Comparison of ENCODE assay signal across 9 cellular contexts in genomic region chr11:27468209-27468608, GRCh38. TPM values are rescaled to one million over a fixed set of nuclear protein-coding genes. Genes with fewer than 3 reads are reported as not detected.
DNase-seq lines count a peak whose midpoint lies in the region; ATAC-seq and TF ChIP-seq lines count a peak whose summit lies in the region.
"Had no signal": no experiment of that assay in that cellular context is flagged by ENCODE, and none has a peak within 500 bp of the region (broad histone marks: within the 10 kb centered on the region; RNA-seq: fewer than 3 reads in every experiment).

No MANE protein-coding gene starts in this region.

- ATAC-seq in HG02571 (IDR thresholded peaks at IDR 0.05; ENCODE audit: unreplicated experiment), result no peak
- ATAC-seq: HCT116 had no signal

- H3K9ac ChIP-seq in mucosa of rectum (ENCODE audit: low read depth in 1 of 2, low read length in 2 of 2) (peak overlapping the region in 1 of 2 donors; percentile 16), Karpas-422 (ENCODE audit: low read length) (no peak overlapping the region)

- no peak overlapping the region for H2AFZ ChIP-seq in Karpas-422 (ENCODE audit: low read length)

- H3K79me2 ChIP-seq in Karpas-422 (ENCODE audit: low read length), result no peaks in the 10 kb centered on the region

- DNase-seq in CD14-positive monocyte (ENCODE audit: low spot score) (no peak), MV-4-11 (lab: John Stamatoyannopoulos, UW) (peak; percentile 57), medulla oblongata (ENCODE audit: extremely low spot score) (no peak), Karpas-422 (no peak), hypothalamus (lab: John Stamatoyannopoulos, UW) (no peak)

- intact Hi-C loops in CD14-positive monocyte (cut with micrococcal nuclease), result no loop called here

- H3K27ac Mint-ChIP-seq in CD14-positive monocyte, result peak overlapping the region; percentile 6 to 82 (median 66)

- H3K9me2 ChIP-seq in Karpas-422 (replicated peaks; ENCODE audit: insufficient read depth, low read length), result no peaks in the 10 kb centered on the region

- H3K36me3 ChIP-seq in ectodermal cell (ENCODE audit: control insufficient read depth, insufficient read depth, low read length) (no peaks in the 10 kb centered on the region), mucosa of rectum (ENCODE audit: control insufficient read depth in 2 of 2, insufficient read depth in 2 of 2, low read length in 2 of 2) (no peaks in the 10 kb centered on the region), Karpas-422 (ENCODE audit: insufficient read depth, low read length) (no peaks in the 10 kb centered on the region)

- peaks cover 47% of the 10 kb centered on the region for H3K4me1 Mint-ChIP-seq in CD14-positive monocyte

- H3K9me3 Mint-ChIP-seq in CD14-positive monocyte, result peaks cover 0 to 5% (median 0%) of the 10 kb centered on the region in 7 donors

- no peak overlapping the region for H3K4me2 ChIP-seq in Karpas-422 (ENCODE audit: low read depth, low read length, poor library complexity, severe bottlenecking)

- H3K27ac ChIP-seq in ectodermal cell (ENCODE audit: insufficient read depth, low read depth, low read length, poor library complexity, severe bottlenecking), result no peak overlapping the region
- H3K27ac ChIP-seq in mucosa of rectum (ENCODE audit: low read depth in 2 of 2, low read length in 2 of 2), result peak overlapping the region; percentile 82 to 91
- no peak overlapping the region for H3K27ac ChIP-seq in Karpas-422 (ENCODE audit: low read length)

- no peaks in the 10 kb centered on the region for H4K20me1 ChIP-seq in Karpas-422 (ENCODE audit: insufficient read depth, low read depth, low read length)

- H3K9me3 ChIP-seq in ectodermal cell (ENCODE audit: control insufficient read depth, low read length) (no peaks in the 10 kb centered on the region), mucosa of rectum (ENCODE audit: control insufficient read depth in 2 of 2, low read length in 2 of 2) (no peaks in the 10 kb centered on the region), Karpas-422 (ENCODE audit: low read length) (no peaks in the 10 kb centered on the region)

- H3K27me3 ChIP-seq in ectodermal cell (ENCODE audit: control insufficient read depth, insufficient read depth, low read length, poor library complexity, severe bottlenecking) (no peaks in the 10 kb centered on the region), mucosa of rectum (ENCODE audit: control insufficient read depth in 2 of 2, insufficient read depth in 2 of 2, low read length in 2 of 2) (peaks cover 0 to 2% of the 10 kb centered on the region in 2 donors), Karpas-422 (ENCODE audit: low read length) (no peaks in the 10 kb centered on the region)

- H3K4me3 ChIP-seq in ectodermal cell (ENCODE audit: insufficient read depth, low read depth, low read length) (peak overlapping the region; percentile 88), mucosa of rectum (ENCODE audit: low read length in 2 of 2) (peak overlapping the region; percentile 1 to 80), Karpas-422 (ENCODE audit: low read length) (no peak overlapping the region)

- no peak overlapping the region for H3K4me3 Mint-ChIP-seq in CD14-positive monocyte

- peaks cover 0 to 4% of the 10 kb centered on the region in 2 donors for H3K36me3 Mint-ChIP-seq in CD14-positive monocyte

- H3K27me3 Mint-ChIP-seq in CD14-positive monocyte (ENCODE audit: low read depth in 3 of 3), result peaks cover 20 to 24% (median 21%) of the 10 kb centered on the region in 3 donors

- no peak for TF ChIP-seq CTCF in CD14-positive monocyte (IDR thresholded peaks at IDR 0.05)

- H3K4me1 ChIP-seq in ectodermal cell (ENCODE audit: control insufficient read depth, insufficient read depth, low read length) (peaks cover 35% of the 10 kb centered on the region), mucosa of rectum (ENCODE audit: control insufficient read depth in 2 of 2, insufficient read depth in 2 of 2, low read length in 2 of 2) (peaks cover 18 to 57% of the 10 kb centered on the region in 2 donors), Karpas-422 (ENCODE audit: low read length) (no peaks in the 10 kb centered on the region; the same call in 1 of the 2 replicates)

RNA-seq across cellular contexts. Expression of gene LGR4, which starts 4.4 kb away (rescaled TPM):
- polyA plus RNA-seq in CD14-positive monocyte, result under 1 TPM; 0.72 to 0.92 TPM
- polyA plus RNA-seq in ectodermal cell (2013, experiment 1 of 4), result 93.0 TPM
- polyA plus RNA-seq in ectodermal cell (2013, experiment 2 of 4), result 110 TPM
- polyA plus RNA-seq in ectodermal cell (2013, experiment 3 of 4), result 108 TPM
- 116 TPM for polyA plus RNA-seq in ectodermal cell (2013, experiment 4 of 4)
- total RNA-seq in Karpas-422 (2014; rRNA removed; shearing (Covaris generic); ENCODE audit: low replicate concordance), result 0.04 TPM in 1 of 2 replicates, not detected in the other

RNA-seq across cellular contexts. Expression of gene LIN7C, which starts 38.4 kb away (rescaled TPM):
- 10 to 100 TPM; 18.9 to 24.0 TPM for polyA plus RNA-seq in CD14-positive monocyte
- 31.3 TPM for polyA plus RNA-seq in ectodermal cell (2013, experiment 1 of 4)
- polyA plus RNA-seq in ectodermal cell (2013, experiment 2 of 4), result 26.6 TPM
- polyA plus RNA-seq in ectodermal cell (2013, experiment 3 of 4), result 17.0 TPM
- 16.7 TPM for polyA plus RNA-seq in ectodermal cell (2013, experiment 4 of 4)
- total RNA-seq in Karpas-422 (2014; rRNA removed; shearing (Covaris generic); ENCODE audit: low replicate concordance), result 10.5 and 30.3 TPM in 2 replicates

Comparison
In these comparisons a context has a peak if more than half of its experiments do, and no peak if none do; other contexts are left out.
1. H3K27ac ChIP-seq: peak in mucosa of rectum (2 of 2); none in ectodermal cell (single experiment) and Karpas-422 (single experiment).